In genomic region chr15:92410544-92410943, GRCh38 we compare ENCODE assay signal across 10 cellular contexts. TPM values are rescaled to one million over a fixed set of nuclear protein-coding genes. Genes with fewer than 3 reads are reported as not detected.
"Had no signal": no experiment of that assay in that cellular context is flagged by ENCODE, and none has a peak within 500 bp of the region (broad histone marks: within the 10 kb centered on the region; RNA-seq: fewer than 3 reads in every experiment).

No MANE protein-coding gene starts in this region.

- H2AFZ ChIP-seq: GM23248 had no signal

- H3K4me3 ChIP-seq: GM23248, HAP-1 had no signal

- ATAC-seq: HCT116, HepG2 had no signal

- DNase-seq: GM23248, GOT3, H7, KBM-7 had no signal

- H3K9me3 ChIP-seq: HAP-1 had no signal

- H3K36me3 ChIP-seq: HAP-1 had no signal

- H3K4me2 ChIP-seq: KMS-11 had no signal

- H3K27ac ChIP-seq: GM23248, HL-60, KMS-11 had no signal

- H3K9ac ChIP-seq: GM23248, KMS-11 had no signal

RNA-seq across cellular contexts. Expression of gene ST8SIA2, which starts 16.9 kb away (rescaled TPM):
- total RNA-seq: GM23248, HepG2 had no signal
- polyA plus RNA-seq: GM23248, HepG2, IgD-negative memory B cell had no signal
